In the genomic region with DNA sequence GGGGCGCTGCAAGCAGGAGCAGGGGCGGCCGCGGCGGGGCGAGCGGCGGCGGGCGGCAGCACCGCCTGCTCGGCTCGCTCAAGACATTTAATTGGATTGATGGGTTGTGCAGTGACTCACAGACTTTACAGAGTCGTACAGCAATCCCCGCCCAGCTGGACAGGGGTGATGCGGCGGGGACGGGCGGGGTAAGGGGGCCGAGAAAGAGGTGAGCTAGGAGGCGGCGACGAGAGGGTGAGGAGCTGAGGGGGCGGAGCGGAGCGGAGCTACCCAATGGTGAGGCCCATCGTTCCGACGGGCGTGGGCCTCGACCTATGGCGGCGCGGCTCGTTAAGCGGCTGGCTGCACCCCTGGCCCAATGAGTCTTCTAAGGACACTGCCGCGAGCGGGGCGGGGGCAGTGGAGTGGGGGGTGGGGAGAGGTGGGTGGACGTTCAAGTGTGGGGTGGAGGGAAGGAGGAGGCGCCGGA, we compare ENCODE assay signal across 1 cellular context.
TF ChIP-seq lines count a peak whose summit lies in the region.

No MANE protein-coding gene starts in this region.

TF ChIP-seq in HEK293, 187 proteins besides CTCF, POLR2A, EP300 and RAD21 (continued from another document):
- TF ChIP-seq, protein P1, sequence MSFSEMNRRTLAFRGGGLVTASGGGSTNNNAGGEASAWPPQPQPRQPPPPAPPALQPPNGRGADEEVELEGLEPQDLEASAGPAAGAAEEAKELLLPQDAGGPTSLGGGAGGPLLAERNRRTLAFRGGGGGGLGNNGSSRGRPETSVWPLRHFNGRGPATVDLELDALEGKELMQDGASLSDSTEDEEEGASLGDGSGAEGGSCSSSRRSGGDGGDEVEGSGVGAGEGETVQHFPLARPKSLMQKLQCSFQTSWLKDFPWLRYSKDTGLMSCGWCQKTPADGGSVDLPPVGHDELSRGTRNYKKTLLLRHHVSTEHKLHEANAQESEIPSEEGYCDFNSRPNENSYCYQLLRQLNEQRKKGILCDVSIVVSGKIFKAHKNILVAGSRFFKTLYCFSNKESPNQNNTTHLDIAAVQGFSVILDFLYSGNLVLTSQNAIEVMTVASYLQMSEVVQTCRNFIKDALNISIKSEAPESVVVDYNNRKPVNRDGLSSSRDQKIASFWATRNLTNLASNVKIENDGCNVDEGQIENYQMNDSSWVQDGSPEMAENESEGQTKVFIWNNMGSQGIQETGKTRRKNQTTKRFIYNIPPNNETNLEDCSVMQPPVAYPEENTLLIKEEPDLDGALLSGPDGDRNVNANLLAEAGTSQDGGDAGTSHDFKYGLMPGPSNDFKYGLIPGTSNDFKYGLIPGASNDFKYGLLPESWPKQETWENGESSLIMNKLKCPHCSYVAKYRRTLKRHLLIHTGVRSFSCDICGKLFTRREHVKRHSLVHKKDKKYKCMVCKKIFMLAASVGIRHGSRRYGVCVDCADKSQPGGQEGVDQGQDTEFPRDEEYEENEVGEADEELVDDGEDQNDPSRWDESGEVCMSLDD (tag by site-specific recombination; IDR thresholded peaks at IDR 0.05): 0 out of 2 replicates have a peak, but pooled peaks have one; percentile 48
- 0 out of 2 replicates have a peak, but pooled peaks have one; percentile 68 for TF ChIP-seq ZNF660 (tag by site-specific recombination; IDR thresholded peaks at IDR 0.05)
- TF ChIP-seq, protein P2, sequence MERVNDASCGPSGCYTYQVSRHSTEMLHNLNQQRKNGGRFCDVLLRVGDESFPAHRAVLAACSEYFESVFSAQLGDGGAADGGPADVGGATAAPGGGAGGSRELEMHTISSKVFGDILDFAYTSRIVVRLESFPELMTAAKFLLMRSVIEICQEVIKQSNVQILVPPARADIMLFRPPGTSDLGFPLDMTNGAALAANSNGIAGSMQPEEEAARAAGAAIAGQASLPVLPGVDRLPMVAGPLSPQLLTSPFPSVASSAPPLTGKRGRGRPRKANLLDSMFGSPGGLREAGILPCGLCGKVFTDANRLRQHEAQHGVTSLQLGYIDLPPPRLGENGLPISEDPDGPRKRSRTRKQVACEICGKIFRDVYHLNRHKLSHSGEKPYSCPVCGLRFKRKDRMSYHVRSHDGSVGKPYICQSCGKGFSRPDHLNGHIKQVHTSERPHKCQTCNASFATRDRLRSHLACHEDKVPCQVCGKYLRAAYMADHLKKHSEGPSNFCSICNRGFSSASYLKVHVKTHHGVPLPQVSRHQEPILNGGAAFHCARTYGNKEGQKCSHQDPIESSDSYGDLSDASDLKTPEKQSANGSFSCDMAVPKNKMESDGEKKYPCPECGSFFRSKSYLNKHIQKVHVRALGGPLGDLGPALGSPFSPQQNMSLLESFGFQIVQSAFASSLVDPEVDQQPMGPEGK (tag by site-specific recombination; IDR thresholded peaks at IDR 0.05): peak; percentile 93; the same call in 1 of the 2 replicates
- TF ChIP-seq HIC1 (tag by site-specific recombination; IDR thresholded peaks at IDR 0.05): peak; percentile 61
- TF ChIP-seq ZNF221 (tag by site-specific recombination; IDR thresholded peaks at IDR 0.05; ENCODE audit: borderline replicate concordance): no peak
- TF ChIP-seq, protein P3, sequence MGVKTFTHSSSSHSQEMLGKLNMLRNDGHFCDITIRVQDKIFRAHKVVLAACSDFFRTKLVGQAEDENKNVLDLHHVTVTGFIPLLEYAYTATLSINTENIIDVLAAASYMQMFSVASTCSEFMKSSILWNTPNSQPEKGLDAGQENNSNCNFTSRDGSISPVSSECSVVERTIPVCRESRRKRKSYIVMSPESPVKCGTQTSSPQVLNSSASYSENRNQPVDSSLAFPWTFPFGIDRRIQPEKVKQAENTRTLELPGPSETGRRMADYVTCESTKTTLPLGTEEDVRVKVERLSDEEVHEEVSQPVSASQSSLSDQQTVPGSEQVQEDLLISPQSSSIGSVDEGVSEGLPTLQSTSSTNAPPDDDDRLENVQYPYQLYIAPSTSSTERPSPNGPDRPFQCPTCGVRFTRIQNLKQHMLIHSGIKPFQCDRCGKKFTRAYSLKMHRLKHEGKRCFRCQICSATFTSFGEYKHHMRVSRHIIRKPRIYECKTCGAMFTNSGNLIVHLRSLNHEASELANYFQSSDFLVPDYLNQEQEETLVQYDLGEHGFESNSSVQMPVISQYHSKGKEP (tag by site-specific recombination; IDR thresholded peaks at IDR 0.05): 0 out of 2 replicates have a peak, but pooled peaks have one; percentile 66
- TF ChIP-seq, protein P4, sequence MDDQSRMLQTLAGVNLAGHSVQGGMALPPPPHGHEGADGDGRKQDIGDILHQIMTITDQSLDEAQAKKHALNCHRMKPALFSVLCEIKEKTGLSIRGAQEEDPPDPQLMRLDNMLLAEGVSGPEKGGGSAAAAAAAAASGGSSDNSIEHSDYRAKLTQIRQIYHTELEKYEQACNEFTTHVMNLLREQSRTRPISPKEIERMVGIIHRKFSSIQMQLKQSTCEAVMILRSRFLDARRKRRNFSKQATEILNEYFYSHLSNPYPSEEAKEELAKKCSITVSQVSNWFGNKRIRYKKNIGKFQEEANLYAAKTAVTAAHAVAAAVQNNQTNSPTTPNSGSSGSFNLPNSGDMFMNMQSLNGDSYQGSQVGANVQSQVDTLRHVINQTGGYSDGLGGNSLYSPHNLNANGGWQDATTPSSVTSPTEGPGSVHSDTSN (CRISPR knock-in tag; IDR thresholded peaks at IDR 0.05): peak; percentile 96; the same call in 1 of the 2 replicates
- TF ChIP-seq, protein P5, sequence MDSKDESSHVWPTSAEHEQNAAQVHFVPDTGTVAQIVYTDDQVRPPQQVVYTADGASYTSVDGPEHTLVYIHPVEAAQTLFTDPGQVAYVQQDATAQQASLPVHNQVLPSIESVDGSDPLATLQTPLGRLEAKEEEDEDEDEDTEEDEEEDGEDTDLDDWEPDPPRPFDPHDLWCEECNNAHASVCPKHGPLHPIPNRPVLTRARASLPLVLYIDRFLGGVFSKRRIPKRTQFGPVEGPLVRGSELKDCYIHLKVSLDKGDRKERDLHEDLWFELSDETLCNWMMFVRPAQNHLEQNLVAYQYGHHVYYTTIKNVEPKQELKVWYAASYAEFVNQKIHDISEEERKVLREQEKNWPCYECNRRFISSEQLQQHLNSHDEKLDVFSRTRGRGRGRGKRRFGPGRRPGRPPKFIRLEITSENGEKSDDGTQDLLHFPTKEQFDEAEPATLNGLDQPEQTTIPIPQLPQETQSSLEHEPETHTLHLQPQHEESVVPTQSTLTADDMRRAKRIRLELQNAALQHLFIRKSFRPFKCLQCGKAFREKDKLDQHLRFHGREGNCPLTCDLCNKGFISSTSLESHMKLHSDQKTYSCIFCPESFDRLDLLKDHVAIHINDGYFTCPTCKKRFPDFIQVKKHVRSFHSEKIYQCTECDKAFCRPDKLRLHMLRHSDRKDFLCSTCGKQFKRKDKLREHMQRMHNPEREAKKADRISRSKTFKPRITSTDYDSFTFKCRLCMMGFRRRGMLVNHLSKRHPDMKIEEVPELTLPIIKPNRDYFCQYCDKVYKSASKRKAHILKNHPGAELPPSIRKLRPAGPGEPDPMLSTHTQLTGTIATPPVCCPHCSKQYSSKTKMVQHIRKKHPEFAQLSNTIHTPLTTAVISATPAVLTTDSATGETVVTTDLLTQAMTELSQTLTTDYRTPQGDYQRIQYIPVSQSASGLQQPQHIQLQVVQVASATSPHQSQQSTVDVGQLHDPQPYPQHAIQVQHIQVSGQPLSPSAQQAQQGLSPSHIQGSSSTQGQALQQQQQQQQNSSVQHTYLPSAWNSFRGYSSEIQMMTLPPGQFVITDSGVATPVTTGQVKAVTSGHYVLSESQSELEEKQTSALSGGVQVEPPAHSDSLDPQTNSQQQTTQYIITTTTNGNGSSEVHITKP (tag by site-specific recombination; IDR thresholded peaks at IDR 0.05): 0 out of 2 replicates have a peak, but pooled peaks have one; percentile 4
- no peak for TF ChIP-seq ZNF785 (tag by site-specific recombination; IDR thresholded peaks at IDR 0.05)
- TF ChIP-seq ZNF701 (tag by site-specific recombination; IDR thresholded peaks at IDR 0.05): no peak
- TF ChIP-seq ZNF514 (tag by site-specific recombination; IDR thresholded peaks at IDR 0.05): no peak
- no peak for TF ChIP-seq MEIS1 (CRISPR knock-in tag; IDR thresholded peaks at IDR 0.05; ENCODE audit: borderline replicate concordance)
- TF ChIP-seq ZEB2 (tag by site-specific recombination; IDR thresholded peaks at IDR 0.05): 0 out of 2 replicates have a peak, but pooled peaks have one; percentile 2
